ENCODE assay signal across 24 cellular contexts in the genomic region with DNA sequence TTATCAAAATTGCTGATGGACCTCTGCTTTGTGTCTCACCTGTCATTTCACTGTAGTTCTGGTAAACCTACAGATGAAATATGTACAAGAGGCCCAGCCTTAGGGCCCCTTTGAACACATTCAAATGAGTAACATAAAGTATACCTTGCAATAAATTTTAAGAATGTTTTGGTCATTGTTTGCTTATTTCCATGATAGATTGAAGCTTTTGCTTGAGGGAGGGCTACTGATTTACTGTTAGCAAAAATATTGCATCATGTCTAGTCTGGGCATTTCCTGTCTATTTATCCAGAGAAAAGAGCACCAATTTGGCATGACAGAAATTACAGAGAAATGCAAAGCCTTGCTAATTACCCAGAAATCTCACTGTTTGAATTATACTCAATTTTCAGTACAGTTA.
"Had no signal": no experiment of that assay in that cellular context is flagged by ENCODE, and none has a peak within 500 bp of the region (broad histone marks: within the 10 kb centered on the region; RNA-seq: fewer than 3 reads in every experiment).

No MANE protein-coding gene starts in this region.

- DNase-seq: cortex of kidney; effector memory CD8-positive, alpha-beta T cell; erythroblast; gastrocnemius medialis; head of caudate nucleus; kidney; left lung; naive thymus-derived CD8-positive, alpha-beta T cell; nephron progenitor cell; occipital lobe; ovary; posterior cingulate gyrus; psoas muscle; right lobe of liver; small intestine; stimulated activated CD4-positive, alpha-beta T cell treated with anti-CD3 and anti-CD28 coated beads, Interleukin-15, amount 100 ng/mL, for 24 hours; stimulated activated CD4-positive, alpha-beta T cell treated with anti-CD3 and anti-CD28 coated beads, Interleukin-2, amount 100 ng/mL, for 48 hours; stimulated activated CD8-positive, alpha-beta memory T cell treated with anti-CD3 and anti-CD28 coated beads, Interleukin-4, amount 100 ng/mL, for 48 hours; stimulated activated naive CD4-positive, alpha-beta T cell; stimulated activated naive CD8-positive, alpha-beta T cell treated with anti-CD3 and anti-CD28 coated beads, Interleukin-15, amount 100 ng/mL, for 72 hours; transverse colon; upper lobe of right lung; uterus had no signal

- H3K9me3 ChIP-seq: gastrocnemius medialis, ovary, psoas muscle, right lobe of liver, suprapubic skin, transverse colon, upper lobe of right lung, uterus had no signal

- H3K27ac ChIP-seq: gastrocnemius medialis, left lung, ovary, psoas muscle, right lobe of liver, suprapubic skin, transverse colon, upper lobe of right lung, uterus had no signal

- ATAC-seq: effector memory CD8-positive, alpha-beta T cell; gastrocnemius medialis; left lung; naive thymus-derived CD8-positive, alpha-beta T cell; psoas muscle; right lobe of liver; stimulated activated naive CD8-positive, alpha-beta T cell treated with anti-CD3 and anti-CD28 coated beads, Interleukin-15, amount 100 ng/mL, for 72 hours; upper lobe of right lung had no signal

- H3K4me3 ChIP-seq: gastrocnemius medialis, left lung, ovary, psoas muscle, right lobe of liver, suprapubic skin, transverse colon, upper lobe of right lung, uterus had no signal

- H3K36me3 ChIP-seq: gastrocnemius medialis, left lung, ovary, right lobe of liver, suprapubic skin, transverse colon, upper lobe of right lung, uterus had no signal

- H3K4me1 ChIP-seq: gastrocnemius medialis, left lung, psoas muscle, right lobe of liver, suprapubic skin, transverse colon, upper lobe of right lung, uterus had no signal
